ENCODE assay signal across 20 cellular contexts in the genomic region with DNA sequence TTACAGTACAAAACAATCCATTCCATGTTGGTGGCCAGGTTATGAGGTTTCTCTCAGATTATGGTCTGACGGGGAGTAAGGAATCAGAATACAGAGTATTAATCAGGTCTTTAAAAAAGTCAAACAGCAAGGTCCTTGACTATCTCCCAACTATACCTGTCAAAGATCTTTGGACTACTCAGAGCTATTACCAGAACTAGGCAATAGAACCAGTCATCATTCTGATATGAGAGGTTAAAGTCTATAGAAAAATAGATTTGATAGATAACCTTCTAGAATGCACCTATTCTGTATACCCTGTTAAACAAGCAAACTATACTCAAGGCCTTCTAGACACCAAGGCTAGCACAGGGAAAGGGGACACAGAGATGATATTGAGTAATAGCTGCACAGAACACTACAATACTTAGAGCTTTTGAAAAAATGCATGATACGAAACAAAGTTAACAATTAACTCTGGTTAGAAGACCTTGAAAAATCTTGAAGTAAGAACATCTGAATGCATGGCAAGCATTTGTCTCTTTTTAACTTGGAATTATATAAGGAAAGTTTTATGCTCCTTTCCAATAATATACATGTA.
"Had no signal": no experiment of that assay in that cellular context is flagged by ENCODE, and none has a peak within 500 bp of the region (broad histone marks: within the 10 kb centered on the region; RNA-seq: fewer than 3 reads in every experiment).

No MANE protein-coding gene starts in this region.

- H3K36me3 ChIP-seq: cardiac muscle cell, esophagus squamous epithelium, gastroesophageal sphincter, neutrophil, tibial nerve had no signal

- H3K27me3 ChIP-seq: cardiac muscle cell, esophagus squamous epithelium, gastroesophageal sphincter, neutrophil, testis, tibial nerve had no signal

- H3K4me3 ChIP-seq: cardiac muscle cell, esophagus squamous epithelium, gastroesophageal sphincter, lung, testis, tibial nerve had no signal

- H3K9me3 ChIP-seq: esophagus squamous epithelium, gastroesophageal sphincter, neutrophil, testis, tibial nerve had no signal

- H3K4me1 ChIP-seq: testis had no signal

- DNase-seq: effector memory CD8-positive, alpha-beta T cell; esophagus squamous epithelium; foreskin fibroblast; glutamatergic neuron; islet precursor cell; mesenchymal stem cell; midbrain; naive thymus-derived CD8-positive, alpha-beta T cell; posterior cingulate gyrus; right cardiac atrium; stimulated activated CD4-positive, alpha-beta T cell treated with anti-CD3 and anti-CD28 coated beads, Interleukin-1b, Interleukin-23, amount 100 ng/mL, for 48 hours; stimulated activated CD4-positive, alpha-beta T cell treated with anti-CD3 and anti-CD28 coated beads, Interleukin-4, amount 100 ng/mL, for 24 hours; testis had no signal

- ATAC-seq: effector memory CD8-positive, alpha-beta T cell; gastroesophageal sphincter; naive thymus-derived CD8-positive, alpha-beta T cell; right cardiac atrium; stimulated activated memory B cell treated with anti-CD40 and anti-IgM and Interleukin-4, amounts not matched to agents 10 μg/mL and 1 μg/mL and 100 μg/mL, for 72 hours had no signal

- H3K27ac ChIP-seq: cardiac muscle cell, epithelial cell of prostate, esophagus squamous epithelium, gastroesophageal sphincter, neutrophil, testis, tibial nerve had no signal
